Comparison of ENCODE assay signal across 8 cellular contexts in the genomic region with DNA sequence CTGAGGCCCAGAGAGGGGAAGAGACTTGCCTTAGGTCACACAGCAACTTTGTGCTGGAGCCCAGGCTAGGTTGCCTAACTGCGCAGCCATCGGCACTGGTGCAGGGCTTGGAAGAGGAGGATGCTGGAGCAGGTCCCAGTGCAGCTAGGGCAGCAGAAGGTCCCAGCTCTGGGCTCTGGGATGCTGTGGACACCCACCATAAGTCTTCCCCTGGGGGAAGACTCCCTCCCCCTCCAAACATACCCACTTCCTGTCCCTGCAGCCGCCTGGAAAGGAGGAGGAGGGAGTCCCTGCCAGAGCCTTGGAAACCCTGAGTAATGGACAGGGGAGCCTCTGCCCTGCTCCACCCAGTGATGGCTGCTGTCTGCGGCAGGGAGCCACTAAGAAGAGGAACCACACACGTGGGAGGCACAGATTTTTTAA.
A peak's percentile ranks its signal among the peaks of the same experiment; 100 is the strongest.
DNase-seq lines count a peak whose midpoint lies in the region; ATAC-seq and TF ChIP-seq lines count a peak whose summit lies in the region.

No MANE protein-coding gene starts in this region.

- peak overlapping the region; percentile 85 for H3K4me2 ChIP-seq in HCT116 (ENCODE audit: low read length)

- intact Hi-C loops in HCT116 (cut with micrococcal nuclease), result no loop called here

- no peak for TF ChIP-seq CTCF in HCT116 (IDR thresholded peaks at IDR 0.05 in 2 of 3, conservative IDR thresholded peaks at IDR 0.05 in 1 of 3; ENCODE audit: borderline replicate concordance in 1 of 3, insufficient read depth in 1 of 3, low read depth in 2 of 3, low read length in 2 of 3)
- no peak for TF ChIP-seq CTCF in fibroblast of villous mesenchyme (IDR thresholded peaks at IDR 0.05; ENCODE audit: insufficient read depth, low read depth, low read length)

- H4K20me1 ChIP-seq in HCT116 (ENCODE audit: insufficient read depth), result no peaks in the 10 kb centered on the region

- TF ChIP-seq RAD21 in HCT116 (IDR thresholded peaks at IDR 0.05; ENCODE audit: low read depth), result no peak

- H2AFZ ChIP-seq in HCT116 (ENCODE audit: low read depth, low read length, poor library complexity, severe bottlenecking), result peak overlapping the region; percentile 46

- no peaks in the 10 kb centered on the region for H3K27me3 ChIP-seq in HCT116 (ENCODE audit: insufficient read depth, low read length)

- BruUV-seq in HCT116 (replicated peaks; lab: Mats Ljungman, UMichigan), result no TSS peak

- CTCF ChIA-PET in HCT116 (lab: Charles Lee), result no interaction called here

- peaks cover 36 to 64% of the 10 kb centered on the region in 2 experiments for H3K4me1 ChIP-seq in HCT116 (ENCODE audit: control insufficient read depth in 1 of 2, insufficient read depth in 2 of 2, low read length in 2 of 2)

- H3K4me3 ChIP-seq in HCT116 (replicated peaks in 1 of 2; ENCODE audit: low read depth in 1 of 2, low read length in 2 of 2) (peak overlapping the region; percentile 47 to 64; a peak in 3 of 4 replicates), fibroblast of villous mesenchyme (ENCODE audit: low read depth, low read length) (no peak overlapping the region)

- RAD21 ChIA-PET in HCT116 (lab: Charles Lee; ENCODE audit: low non-redundant PET in 1 of 2, low total read pairs in 2 of 2, uncharacterized antibody in 2 of 2, unreplicated experiment in 2 of 2), result no interaction called here

- H3K36me3 ChIP-seq in HCT116 (ENCODE audit: control insufficient read depth in 1 of 2, insufficient read depth in 2 of 2, low read length in 2 of 2), result no peaks in the 10 kb centered on the region

- no peak overlapping the region; the same call in 1 of the 2 replicates for H3K27ac ChIP-seq in HCT116 (ENCODE audit: low read depth, low read length)

- no peak for TF ChIP-seq POLR2A in HCT116 (IDR thresholded peaks at IDR 0.05; ENCODE audit: borderline replicate concordance, extremely low read depth, insufficient read depth, insufficient read length)

- H3K9ac ChIP-seq in HCT116 (ENCODE audit: low read length), result peak overlapping the region; percentile 38; the same call in 1 of the 2 replicates

- no peaks in the 10 kb centered on the region for H3K79me2 ChIP-seq in HCT116 (ENCODE audit: insufficient read depth, low read length)

- H3K9me2 ChIP-seq in HCT116 (ENCODE audit: insufficient read depth), result no peaks in the 10 kb centered on the region

- ATAC-seq in HCT116 (no peak), GM21515 (IDR thresholded peaks at IDR 0.05; ENCODE audit: unreplicated experiment) (no peak), GM18907 (IDR thresholded peaks at IDR 0.05; ENCODE audit: unreplicated experiment) (no peak), HG03045 (IDR thresholded peaks at IDR 0.05; ENCODE audit: unreplicated experiment) (no peak)

- no peak for DNase-seq in HCT116 (ENCODE audit: low read depth, low spot score)
- DNase-seq in SW480 (ENCODE audit: low spot score), result peak; percentile 36
- peak; percentile 16 for DNase-seq in fibroblast of villous mesenchyme (ENCODE audit: low read depth)
- DNase-seq in stimulated activated CD4-positive, alpha-beta T cell treated with anti-CD3 and anti-CD28 coated beads, Interleukin-1b, Interleukin-23, amount 100 ng/mL, for 48 hours, result peak; percentile 66
- no peak for DNase-seq in NCI-H1092 treated with DMSO at 0.1 percent for 48 hours (lab: John Stamatoyannopoulos, UW)

- POLR2A ChIA-PET in HCT116 (lab: Charles Lee), result no interaction called here

- no peaks in the 10 kb centered on the region for H3K9me3 ChIP-seq in HCT116 (ENCODE audit: control insufficient read depth in 1 of 2, insufficient read depth in 1 of 2, low read depth in 1 of 2, low read length in 2 of 2)

TF ChIP-seq in HCT116, 20 proteins besides CTCF, POLR2A, EP300 and RAD21:
- TF ChIP-seq POLR2AphosphoS5 (IDR thresholded peaks at IDR 0.05; ENCODE audit: low read depth, low read length) (no peak), ELF1 (IDR thresholded peaks at IDR 0.05; ENCODE audit: borderline replicate concordance, low read depth) (no peak), ZNF274 (IDR thresholded peaks at IDR 0.05; ENCODE audit: low read depth, low read length) (no peak), ZFX (IDR thresholded peaks at IDR 0.05) (no peak), YY1 (IDR thresholded peaks at IDR 0.05; ENCODE audit: extremely low read depth, insufficient replicate concordance, low read depth, low read length) (no peak), SP1 (IDR thresholded peaks at IDR 0.05; ENCODE audit: low read depth) (no peak), SRF (IDR thresholded peaks at IDR 0.05; ENCODE audit: low read depth) (no peak), TCF7L2 (IDR thresholded peaks at IDR 0.05; ENCODE audit: borderline replicate concordance, extremely low read depth, insufficient read depth, insufficient read length) (no peak), EZH2phosphoT487 (IDR thresholded peaks at IDR 0.05; ENCODE audit: borderline replicate concordance) (no peak), EZH2 (IDR thresholded peaks at IDR 0.05) (no peak)
- TF ChIP-seq, protein P1, sequence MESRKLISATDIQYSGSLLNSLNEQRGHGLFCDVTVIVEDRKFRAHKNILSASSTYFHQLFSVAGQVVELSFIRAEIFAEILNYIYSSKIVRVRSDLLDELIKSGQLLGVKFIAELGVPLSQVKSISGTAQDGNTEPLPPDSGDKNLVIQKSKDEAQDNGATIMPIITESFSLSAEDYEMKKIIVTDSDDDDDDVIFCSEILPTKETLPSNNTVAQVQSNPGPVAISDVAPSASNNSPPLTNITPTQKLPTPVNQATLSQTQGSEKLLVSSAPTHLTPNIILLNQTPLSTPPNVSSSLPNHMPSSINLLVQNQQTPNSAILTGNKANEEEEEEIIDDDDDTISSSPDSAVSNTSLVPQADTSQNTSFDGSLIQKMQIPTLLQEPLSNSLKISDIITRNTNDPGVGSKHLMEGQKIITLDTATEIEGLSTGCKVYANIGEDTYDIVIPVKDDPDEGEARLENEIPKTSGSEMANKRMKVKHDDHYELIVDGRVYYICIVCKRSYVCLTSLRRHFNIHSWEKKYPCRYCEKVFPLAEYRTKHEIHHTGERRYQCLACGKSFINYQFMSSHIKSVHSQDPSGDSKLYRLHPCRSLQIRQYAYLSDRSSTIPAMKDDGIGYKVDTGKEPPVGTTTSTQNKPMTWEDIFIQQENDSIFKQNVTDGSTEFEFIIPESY (IDR thresholded peaks at IDR 0.05; ENCODE audit: extremely low read depth, insufficient replicate concordance, low read length), result no peak
- TF ChIP-seq, protein P2, sequence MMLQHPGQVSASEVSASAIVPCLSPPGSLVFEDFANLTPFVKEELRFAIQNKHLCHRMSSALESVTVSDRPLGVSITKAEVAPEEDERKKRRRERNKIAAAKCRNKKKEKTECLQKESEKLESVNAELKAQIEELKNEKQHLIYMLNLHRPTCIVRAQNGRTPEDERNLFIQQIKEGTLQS (IDR thresholded peaks at IDR 0.05), result no peak

Comparison
In these comparisons a context has a peak if more than half of its experiments do, and no peak if none do; other contexts are left out.
1. DNase-seq: peak in SW480 (single experiment), fibroblast of villous mesenchyme (single experiment) and stimulated activated CD4-positive, alpha-beta T cell treated with anti-CD3 and anti-CD28 coated beads, Interleukin-1b, Interleukin-23, amount 100 ng/mL, for 48 hours (single experiment); none in HCT116 (single experiment) and NCI-H1092 treated with DMSO at 0.1 percent for 48 hours (single experiment).